ENCODE assay signal across 8 cellular contexts in genomic region chr10:6678211-6678803, GRCh38.
DNase-seq lines count a peak whose midpoint lies in the region; ATAC-seq and TF ChIP-seq lines count a peak whose summit lies in the region.

No MANE protein-coding gene starts in this region.

- no peak for DNase-seq in GM06990 (ENCODE audit: extremely low read depth, insufficient read length)
- peak; percentile 32 for DNase-seq in NOMO-1 treated with DMSO at 0.1 percent for 48 hours (lab: John Stamatoyannopoulos, UW; ENCODE audit: unreplicated experiment)
- peak; percentile 55 for DNase-seq in activated T-cell treated with anti-CD3 and anti-CD28 coated beads for 1 hour (ENCODE audit: low read depth)
- peak; percentile 54 for DNase-seq in fibroblast of mammary gland (ENCODE audit: low read depth)
- peak; percentile 4 for DNase-seq in occipital lobe (lab: John Stamatoyannopoulos, UW)
- no peak for DNase-seq in thoracic aorta (ENCODE audit: low spot score)
- no peak for DNase-seq in middle frontal gyrus (ENCODE audit: extremely low spot score, low spot score)

- no peaks in the 10 kb centered on the region for H3K36me3 ChIP-seq in GM06990 (ENCODE audit: control insufficient read depth, insufficient read depth, low read length)
- H3K36me3 ChIP-seq in thoracic aorta, result no peaks in the 10 kb centered on the region

- H3K4me1 ChIP-seq in thoracic aorta (ENCODE audit: control insufficient read depth in 1 of 2, low read depth in 2 of 2), result no peaks in the 10 kb centered on the region

- H3K9me3 ChIP-seq in thoracic aorta, result no peaks in the 10 kb centered on the region

- H3K4me3 ChIP-seq in GM06990 (replicated peaks; ENCODE audit: low read depth, low read length), result no peak overlapping the region
- H3K4me3 ChIP-seq in fibroblast of mammary gland (ENCODE audit: control insufficient read depth, low read depth, low read length), result no peak overlapping the region
- no peak overlapping the region for H3K4me3 ChIP-seq in thoracic aorta

- no peak for ATAC-seq in thoracic aorta (ENCODE audit: insufficient number of reproducible peaks, low FRiP score, low read depth)
- no peak for ATAC-seq in HG03097 (IDR thresholded peaks at IDR 0.05; ENCODE audit: low FRiP score, unreplicated experiment)

- no peaks in the 10 kb centered on the region; the same call in 1 of the 2 replicates for H3K27me3 ChIP-seq in GM06990 (replicated peaks; ENCODE audit: control insufficient read depth, insufficient read depth, low read length)
- no peaks in the 10 kb centered on the region for H3K27me3 ChIP-seq in thoracic aorta (replicated peaks; ENCODE audit: insufficient read depth)

- TF ChIP-seq CTCF in GM06990 (IDR thresholded peaks at IDR 0.05; ENCODE audit: insufficient read depth, low read length, poor library complexity, severe bottlenecking) (peak; percentile 77), fibroblast of mammary gland (conservative IDR thresholded peaks at IDR 0.05; ENCODE audit: control insufficient read depth, insufficient read depth, low read depth, low read length) (peak; percentile 76), thoracic aorta (IDR thresholded peaks at IDR 0.05) (peak; percentile 56)

- no peak overlapping the region for H3K27ac ChIP-seq in thoracic aorta

Comparison
In these comparisons a context has a peak if more than half of its experiments do, and no peak if none do; other contexts are left out.
1. DNase-seq: peak in NOMO-1 treated with DMSO at 0.1 percent for 48 hours (single experiment), activated T-cell treated with anti-CD3 and anti-CD28 coated beads for 1 hour (single experiment), fibroblast of mammary gland (single experiment) and occipital lobe (single experiment); none in GM06990 (single experiment), thoracic aorta (single experiment) and middle frontal gyrus (single experiment).
2. Peak in every context shown above with its lines, with median percentiles within 50 percentile points of each other: CTCF ChIP-seq.